In the genomic region with DNA sequence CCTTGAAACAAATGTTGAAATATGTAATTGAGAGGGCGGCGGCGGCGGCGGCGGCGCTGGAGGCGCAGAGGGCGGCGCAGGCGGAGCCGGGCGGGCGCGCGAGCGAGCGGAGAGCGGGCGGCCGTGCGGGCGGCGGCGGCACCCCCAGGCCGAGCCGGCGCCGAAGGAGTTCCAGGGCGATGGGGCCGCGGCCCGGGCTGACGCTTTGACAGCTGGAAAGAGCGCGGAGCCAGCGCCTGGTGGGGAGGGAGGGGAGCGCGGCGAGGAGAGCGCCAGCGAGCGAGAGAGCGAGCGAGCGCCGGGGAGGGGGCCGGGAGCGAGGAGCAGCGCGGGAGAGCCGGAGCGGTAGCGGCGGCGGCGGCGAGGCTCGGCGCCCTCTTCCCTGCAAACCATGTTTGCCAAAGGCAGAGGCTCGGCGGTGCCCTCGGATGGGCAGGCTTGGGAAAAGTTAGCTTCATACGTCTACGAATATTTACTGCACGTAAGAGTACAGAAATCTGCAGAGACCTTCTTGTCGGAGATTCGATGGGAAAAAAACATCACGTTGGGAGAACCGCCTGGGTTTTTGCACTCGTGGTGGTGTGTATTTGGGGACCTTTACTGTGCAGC, we compare ENCODE assay signal across 8 cellular contexts.
DNase-seq lines count a peak whose midpoint lies in the region; ATAC-seq, FAIRE-seq and TF ChIP-seq lines count a peak whose summit lies in the region.
"Not testable (repeated sequence)": the region's sequence is repeated elsewhere in the genome, so short reads cannot be mapped to it uniquely, and the experiment has no call there.

No MANE protein-coding gene starts in this region.

- not testable (repeated sequence) for H3K9me2 ChIP-seq in HCT116 (ENCODE audit: insufficient read depth)

- peak; percentile 88 for ATAC-seq in HCT116

- not testable (repeated sequence) for H3K4me1 ChIP-seq in HCT116 (ENCODE audit: control insufficient read depth in 1 of 2, insufficient read depth in 2 of 2, low read length in 2 of 2); adipocyte (ENCODE audit: control insufficient read depth, insufficient read depth, low read length); mucosa of stomach (ENCODE audit: control insufficient read depth, insufficient read depth, low read length)

- H3K9me3 ChIP-seq in HCT116 (ENCODE audit: control insufficient read depth in 1 of 2, insufficient read depth in 1 of 2, low read depth in 1 of 2, low read length in 2 of 2); adipocyte (ENCODE audit: control insufficient read depth, low read length); mucosa of stomach (ENCODE audit: control insufficient read depth, low read length): not testable (repeated sequence)

- not testable (repeated sequence) for H2AFZ ChIP-seq in HCT116 (ENCODE audit: low read depth, low read length, poor library complexity, severe bottlenecking)

- not testable (repeated sequence) for H3K27me3 ChIP-seq in BJ (ENCODE audit: control insufficient read depth, insufficient read depth, low read length); HCT116 (ENCODE audit: insufficient read depth, low read length); adipocyte (replicated peaks; ENCODE audit: control insufficient read depth, insufficient read depth, low read length)
- peaks cover 30% of the 10 kb centered on the region for H3K27me3 ChIP-seq in mucosa of stomach (ENCODE audit: control insufficient read depth, insufficient read depth, low read length)

- RAD21 ChIA-PET in HCT116 (lab: Charles Lee; ENCODE audit: low non-redundant PET in 1 of 2, low total read pairs in 2 of 2, uncharacterized antibody in 2 of 2, unreplicated experiment in 2 of 2) = not testable (repeated sequence)

- FAIRE-seq in frontal cortex (lab: Jason Lieb, UNC) = not testable (repeated sequence)

- TF ChIP-seq CTCF in BJ (IDR thresholded peaks at IDR 0.05; ENCODE audit: insufficient read depth, low read depth, low read length); HCT116 (IDR thresholded peaks at IDR 0.05 in 2 of 3, conservative IDR thresholded peaks at IDR 0.05 in 1 of 3; ENCODE audit: borderline replicate concordance in 1 of 3, insufficient read depth in 1 of 3, low read depth in 2 of 3, low read length in 2 of 3): not testable (repeated sequence)

- H3K27ac ChIP-seq in HCT116 (ENCODE audit: low read depth, low read length) = not testable (repeated sequence)

- TF ChIP-seq RAD21 in HCT116 (IDR thresholded peaks at IDR 0.05; ENCODE audit: low read depth) = not testable (repeated sequence)

- intact Hi-C loops in HCT116 (cut with micrococcal nuclease) = not testable (repeated sequence)

- not testable (repeated sequence) for DNase-seq in BJ (ENCODE audit: low read depth); HCT116 (ENCODE audit: low read depth, low spot score)
- DNase-seq in NCI-H2029 (lab: John Stamatoyannopoulos, UW) = peak; percentile 49
- DNase-seq in T-helper 9 cell = peak; percentile 1
- DNase-seq in adipocyte (ENCODE audit: low read depth) = peak; percentile 64
- DNase-seq in frontal cortex (ENCODE audit: low spot score in 2 of 2) = peak; percentile 44 to 48
- DNase-seq in stimulated activated CD4-positive, alpha-beta T cell treated with anti-CD3 and anti-CD28 coated beads, TNF-alpha, amount 100 ng/mL, for 24 hours (ENCODE audit: low read depth in 3 of 3) = peak in 2 of 3 experiments; percentile 8 to 62

- H3K4me2 ChIP-seq in HCT116 (ENCODE audit: low read length) = peak overlapping the region; percentile 52

- not testable (repeated sequence) for H3K9ac ChIP-seq in HCT116 (ENCODE audit: low read length); mucosa of stomach (ENCODE audit: low read length)
- peak overlapping the region; percentile 39 for H3K9ac ChIP-seq in adipocyte (ENCODE audit: low read length)

- H3K79me2 ChIP-seq in HCT116 (ENCODE audit: insufficient read depth, low read length) = not testable (repeated sequence)

- CTCF ChIA-PET in BJ (lab: Yijun Ruan, JAX) (interaction anchor here (0.6 to 1.3 kb wide), 2 partner anchors 9 to 253 kb away, joined by 3 to 4 read pairs; no protein-coding TSS in a partner anchor), HCT116 (lab: Charles Lee) (interaction anchor here (1.2 kb wide), 1 partner anchor 252 kb away, joined by 4 read pairs; no protein-coding TSS in a partner anchor)

- not testable (repeated sequence) for TF ChIP-seq POLR2A in HCT116 (IDR thresholded peaks at IDR 0.05; ENCODE audit: borderline replicate concordance, extremely low read depth, insufficient read depth, insufficient read length)

- not testable (repeated sequence) for H4K20me1 ChIP-seq in HCT116 (ENCODE audit: insufficient read depth)

- not testable (repeated sequence) for H3K36me3 ChIP-seq in BJ (ENCODE audit: control insufficient read depth, insufficient read depth, low read length); HCT116 (ENCODE audit: control insufficient read depth in 1 of 2, insufficient read depth in 2 of 2, low read length in 2 of 2); adipocyte (ENCODE audit: control insufficient read depth, insufficient read depth, low read length, severe bottlenecking); mucosa of stomach (ENCODE audit: control insufficient read depth, insufficient read depth, low read length)

- POLR2A ChIA-PET in BJ (lab: Charles Lee); HCT116 (lab: Charles Lee): not testable (repeated sequence)

- peak overlapping the region; percentile 34 for H3K4me3 ChIP-seq in BJ (ENCODE audit: low read depth, low read length)
- H3K4me3 ChIP-seq in HCT116 (replicated peaks in 1 of 2; ENCODE audit: low read depth in 1 of 2, low read length in 2 of 2) = peak overlapping the region; percentile 20 to 41
- peak overlapping the region; percentile 76 for H3K4me3 ChIP-seq in adipocyte (ENCODE audit: low read length)
- peak overlapping the region; percentile 25 for H3K4me3 ChIP-seq in mucosa of stomach (ENCODE audit: low read length)

- not testable (repeated sequence) for BruUV-seq in HCT116 (replicated peaks; lab: Mats Ljungman, UMichigan)

Comparison
In these comparisons a context has a peak if more than half of its experiments do, and no peak if none do; other contexts are left out.
1. H3K4me3 ChIP-seq: peak in every context shown above with its lines; median percentile 76 in adipocyte; 34 in BJ; 30 in HCT116; 25 in mucosa of stomach.